Comparison of ENCODE assay signal across 8 cellular contexts in genomic region chr19:2428027-2428690, GRCh38. TPM values are rescaled to one million over a fixed set of nuclear protein-coding genes. Genes with fewer than 3 reads are reported as not detected.
A peak's percentile ranks its signal among the peaks of the same experiment; 100 is the strongest.
DNase-seq lines count a peak whose midpoint lies in the region; ATAC-seq and TF ChIP-seq lines count a peak whose summit lies in the region.

No MANE protein-coding gene starts in this region.

- H3K36me3 ChIP-seq in HAP-1 (replicated peaks) (peaks cover 50% of the 10 kb centered on the region), left ventricle myocardium inferior (peaks cover 37% of the 10 kb centered on the region), psoas muscle (ENCODE audit: insufficient read depth in 1 of 2, low read depth in 1 of 2) (peaks cover 0 to 33% of the 10 kb centered on the region in 2 donors)

- in situ Hi-C loops in HAP-1 (cut with MboI; ENCODE audit: low sequenced_read_pairs): no loop called here

- peak overlapping the region; percentile 96 for H3K27ac ChIP-seq in left ventricle myocardium inferior (replicated peaks)
- H3K27ac ChIP-seq in psoas muscle: peak overlapping the region; percentile 96

- H3K27me3 ChIP-seq in HAP-1 (ENCODE audit: low read depth): no peaks in the 10 kb centered on the region
- H3K27me3 ChIP-seq in left ventricle myocardium inferior (ENCODE audit: low read depth): no peaks in the 10 kb centered on the region
- H3K27me3 ChIP-seq in psoas muscle (ENCODE audit: insufficient read depth in 3 of 3, low read length in 2 of 3): no peaks in the 10 kb centered on the region

- TF ChIP-seq CTCF in AG04449 (IDR thresholded peaks at IDR 0.05; ENCODE audit: insufficient read depth, low read length, missing control alignments) (no peak), left ventricle myocardium inferior (IDR thresholded peaks at IDR 0.05; ENCODE audit: borderline replicate concordance) (no peak), psoas muscle (IDR thresholded peaks at IDR 0.05) (no peak)

- WGBS in psoas muscle, 3 donors: 6 to 10% (median 6%) methylated on average over 28 to 29 of the region's 29 CpGs

- H3K27ac Mint-ChIP-seq in activated naive CD4-positive, alpha-beta T cell treated with anti-CD3 and anti-CD28 coated beads, Interleukin-2, amount 50 U/mL, for 72 hours: peak overlapping the region; percentile 96 to 99

- CTCF ChIA-PET in AG04449 (lab: Yijun Ruan, JAX): interaction anchor here (0.6 to 8.6 kb wide), 6 partner anchors 9 to 209 kb away, joined by 3 to 87 read pairs (median 5); no protein-coding TSS in a partner anchor

- H3K36me3 Mint-ChIP-seq in activated naive CD4-positive, alpha-beta T cell treated with anti-CD3 and anti-CD28 coated beads, Interleukin-2, amount 50 U/mL, for 72 hours: peaks cover 13 to 14% of the 10 kb centered on the region in 2 donors

- DNase-seq in AG04449 (ENCODE audit: low read depth, low spot score) (no peak), HAP-1 (ENCODE audit: low spot score in 2 of 2) (peak; percentile 28 to 52), left ventricle myocardium inferior (peak; percentile 36), psoas muscle (peak; percentile 49 to 73), SKM-1 (lab: John Stamatoyannopoulos, UW; ENCODE audit: unreplicated experiment) (no peak), dedifferentiated amniotic fluid mesenchymal stem cell (ENCODE audit: extremely low spot score) (no peak)
- no peak for DNase-seq in activated naive CD4-positive, alpha-beta T cell treated with anti-CD3 and anti-CD28 coated beads, Interleukin-2, amount 50 U/mL, for 72 hours (ENCODE audit: low spot score in 2 of 2)
- no peak for DNase-seq in activated CD4-positive, CD25-positive, alpha-beta regulatory T cell treated with anti-CD3 and anti-CD28 coated beads, Interleukin-2, amount 50 U/mL, for 72 hours

- ATAC-seq in activated naive CD4-positive, alpha-beta T cell treated with anti-CD3 and anti-CD28 coated beads, Interleukin-2, amount 50 U/mL, for 72 hours: no peak
- ATAC-seq in psoas muscle: peak; percentile 8 to 31 (median 18)

- H3K9me3 ChIP-seq in HAP-1 (no peaks in the 10 kb centered on the region), left ventricle myocardium inferior (replicated peaks) (no peaks in the 10 kb centered on the region), psoas muscle (no peaks in the 10 kb centered on the region)

- H3K9me3 Mint-ChIP-seq in activated naive CD4-positive, alpha-beta T cell treated with anti-CD3 and anti-CD28 coated beads, Interleukin-2, amount 50 U/mL, for 72 hours: no peaks in the 10 kb centered on the region

- POLR2A ChIA-PET in AG04449 (lab: Yijun Ruan, JAX): interaction anchor here (0.7 to 2.0 kb wide), 9 partner anchors 15 to 211 kb away, joined by 3 to 14 read pairs (median 4); partner anchors contain the start of genes GADD45B, LMNB2, LSM7 and SPPL2B

- H3K4me1 ChIP-seq in HAP-1 (peaks cover 6% of the 10 kb centered on the region), left ventricle myocardium inferior (peaks cover 52% of the 10 kb centered on the region), psoas muscle (peaks cover 31% of the 10 kb centered on the region)

- H3K4me3 ChIP-seq in AG04449 (ENCODE audit: low read depth, low read length): peak overlapping the region; percentile 92
- H3K4me3 ChIP-seq in HAP-1: peak overlapping the region; percentile 83
- peak overlapping the region; percentile 76 for H3K4me3 ChIP-seq in left ventricle myocardium inferior
- peak overlapping the region; percentile 98 for H3K4me3 ChIP-seq in psoas muscle

- intact Hi-C loops in left ventricle myocardium inferior (cut with micrococcal nuclease): no loop called here
- intact Hi-C loops in psoas muscle (cut with DNase I): no loop called here

RNA-seq across cellular contexts. Expression of gene TIMM13, which starts 0.8 kb away (rescaled TPM):
- 100 to 1,000 TPM in 1 of 2 donors, 10 to 100 TPM in 1; 46.5 to 103 TPM for total RNA-seq in activated naive CD4-positive, alpha-beta T cell treated with anti-CD3 and anti-CD28 coated beads, Interleukin-2, amount 50 U/mL, for 72 hours
- total RNA-seq in left ventricle myocardium inferior (87.7 TPM), psoas muscle (100 to 1,000 TPM in 1 of 4 donors, 10 to 100 TPM in 3; 70.3 to 110 (median 92.2) TPM)
- polyA plus RNA-seq in psoas muscle: 100 to 1,000 TPM in 2 of 3 donors, 10 to 100 TPM in 1; 83.6 to 254 (median 138) TPM

RNA-seq across cellular contexts. Expression of gene LMNB2, which starts 28.6 kb away (rescaled TPM):
- 10 to 100 TPM; 46.7 to 94.0 TPM for total RNA-seq in activated naive CD4-positive, alpha-beta T cell treated with anti-CD3 and anti-CD28 coated beads, Interleukin-2, amount 50 U/mL, for 72 hours
- total RNA-seq in left ventricle myocardium inferior: 11.0 TPM
- 10 to 100 TPM; 11.4 to 28.6 (median 22.7) TPM for total RNA-seq in psoas muscle
- 10 to 100 TPM; 27.6 to 40.3 (median 38.1) TPM for polyA plus RNA-seq in psoas muscle

RNA-seq across cellular contexts. Expression of gene GADD45B, which starts 47.8 kb away (rescaled TPM):
- 10 to 100 TPM; 60.9 to 94.1 TPM for total RNA-seq in activated naive CD4-positive, alpha-beta T cell treated with anti-CD3 and anti-CD28 coated beads, Interleukin-2, amount 50 U/mL, for 72 hours
- total RNA-seq in left ventricle myocardium inferior: 34.3 TPM
- total RNA-seq in psoas muscle: 10 to 100 TPM; 10.9 to 63.1 (median 25.6) TPM
- polyA plus RNA-seq in psoas muscle: 10 to 100 TPM; 14.1 to 94.1 (median 19.3) TPM

Comparison
In these comparisons a context has a peak if more than half of its experiments do, and no peak if none do; other contexts are left out.
1. DNase-seq: peak in HAP-1 (2 of 2), left ventricle myocardium inferior (single experiment) and psoas muscle (2 of 2); none in AG04449 (single experiment), activated naive CD4-positive, alpha-beta T cell treated with anti-CD3 and anti-CD28 coated beads, Interleukin-2, amount 50 U/mL, for 72 hours (0 of 2), SKM-1 (single experiment), dedifferentiated amniotic fluid mesenchymal stem cell (single experiment) and activated CD4-positive, CD25-positive, alpha-beta regulatory T cell treated with anti-CD3 and anti-CD28 coated beads, Interleukin-2, amount 50 U/mL, for 72 hours (single experiment).
2. ATAC-seq: peak in psoas muscle (4 of 4); none in activated naive CD4-positive, alpha-beta T cell treated with anti-CD3 and anti-CD28 coated beads, Interleukin-2, amount 50 U/mL, for 72 hours (0 of 2).
3. Peak in every context shown above with its lines, with median percentiles within 50 percentile points of each other: H3K4me3 ChIP-seq.